In the genomic region with DNA sequence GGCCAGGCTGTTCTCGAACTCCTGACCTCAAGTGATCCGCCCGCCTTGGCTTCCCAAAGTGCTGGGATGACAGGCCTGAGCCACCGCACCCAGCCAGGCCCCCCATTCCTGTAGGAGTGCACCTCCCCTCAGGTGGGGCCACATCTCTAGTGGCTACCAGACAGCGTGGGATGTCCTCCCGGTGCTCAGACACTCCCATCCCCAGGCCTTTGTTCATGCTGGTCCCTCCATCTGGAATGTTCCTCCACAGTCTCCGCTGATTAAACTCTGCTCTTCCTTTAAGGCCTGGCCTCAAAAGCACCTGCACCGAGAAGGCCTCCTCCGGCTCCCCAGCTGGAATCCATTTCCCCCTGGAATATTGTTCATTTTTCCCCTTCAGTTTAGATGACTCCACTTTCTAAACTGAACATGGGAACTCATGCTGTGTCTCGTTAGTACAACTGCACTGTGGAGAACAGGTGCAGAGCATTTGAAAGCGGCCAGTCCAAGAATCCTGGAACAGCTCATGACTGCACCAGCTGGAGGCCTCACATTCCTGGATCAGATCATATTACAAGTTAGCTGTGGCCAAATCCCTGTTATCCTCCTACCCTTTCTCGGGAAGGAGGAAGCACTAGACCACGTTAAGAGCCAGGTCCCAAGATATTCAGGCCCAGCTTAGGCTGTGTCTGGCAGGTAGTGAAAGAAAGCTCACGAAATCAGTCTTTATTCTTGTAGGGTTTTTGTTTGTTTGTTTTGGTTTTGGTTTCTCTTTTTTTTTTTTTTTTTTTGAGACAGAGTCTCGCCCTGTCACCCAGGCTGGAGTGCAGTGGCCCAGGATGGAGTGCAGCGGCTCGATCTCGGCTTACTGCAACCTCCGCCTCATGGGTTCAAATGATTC, we compare ENCODE assay signal across 8 cellular contexts. TPM values are rescaled to one million over a fixed set of nuclear protein-coding genes. Genes with fewer than 3 reads are reported as not detected.
A peak's percentile ranks its signal among the peaks of the same experiment; 100 is the strongest.
DNase-seq lines count a peak whose midpoint lies in the region; ATAC-seq, FAIRE-seq and TF ChIP-seq lines count a peak whose summit lies in the region.

No MANE protein-coding gene starts in this region.

- TF ChIP-seq CTCF in WERI-Rb-1 (IDR thresholded peaks at IDR 0.05; ENCODE audit: low read depth, low read length) (no peak), sigmoid colon (IDR thresholded peaks at IDR 0.05) (no peak)

- no peak for TF ChIP-seq EP300 in sigmoid colon (IDR thresholded peaks at IDR 0.05)

- H3K27me3 ChIP-seq in WERI-Rb-1 (ENCODE audit: insufficient read depth, low read depth, severe bottlenecking), result no peaks in the 10 kb centered on the region
- no peaks in the 10 kb centered on the region for H3K27me3 ChIP-seq in sigmoid colon

- no peak overlapping the region for H3K27ac ChIP-seq in WERI-Rb-1
- peak overlapping the region; percentile 69 to 78 (median 74) for H3K27ac ChIP-seq in sigmoid colon

- H3K9me3 ChIP-seq in WERI-Rb-1 (ENCODE audit: severe bottlenecking), result no peaks in the 10 kb centered on the region
- no peaks in the 10 kb centered on the region for H3K9me3 ChIP-seq in sigmoid colon

- H3K4me3 ChIP-seq in WERI-Rb-1 (ENCODE audit: low read depth, low read length) (peak overlapping the region; percentile 24), sigmoid colon (no peak overlapping the region)

- DNase-seq in ACHN (peak; percentile 60), M059J (ENCODE audit: low read depth) (peak; percentile 84), WERI-Rb-1 (peak; percentile 85), left cardiac atrium (peak; percentile 39), sigmoid colon (peak; percentile 87), GM19239 (ENCODE audit: insufficient read length, low spot score) (no peak)

- WGBS in sigmoid colon, 2 donors, result 63 to 74% methylated on average over 19 of the region's 19 CpGs

- ATAC-seq in left cardiac atrium (peak; percentile 94 to 98), GM21367 (IDR thresholded peaks at IDR 0.05; ENCODE audit: unreplicated experiment) (no peak), HG02571 (IDR thresholded peaks at IDR 0.05; ENCODE audit: unreplicated experiment) (no peak)

- H3K36me3 ChIP-seq in WERI-Rb-1 (no peaks in the 10 kb centered on the region), sigmoid colon (no peaks in the 10 kb centered on the region)

- intact Hi-C loops in left cardiac atrium (cut with DNase I) (no loop called here), sigmoid colon (cut with DNase I) (no loop called here)

- TF ChIP-seq POLR2A in sigmoid colon (IDR thresholded peaks at IDR 0.05), result no peak

- in situ Hi-C loops in ACHN (cut with HindIII; ENCODE audit: low pct_ligation_motif_present, low pct_unique_long_range_greater_than_20kb, low sequenced_read_pairs), result no loop called here

- FAIRE-seq in GM19239 (lab: Jason Lieb, UNC), result no peak

- H3K4me1 ChIP-seq in sigmoid colon, result peaks cover 0 to 13% (median 11%) of the 10 kb centered on the region in 4 donors

RNA-seq across cellular contexts. Expression of gene PRRC2B, which starts 10.8 kb away (rescaled TPM):
- total RNA-seq in M059J (2014; rRNA removed; shearing (Covaris generic)), result 38.2 and 80.5 TPM in 2 replicates
- total RNA-seq in left cardiac atrium, result 100 to 1,000 TPM; 136 to 155 TPM
- 10 to 100 TPM; 62.7 to 98.6 (median 78.9) TPM for total RNA-seq in sigmoid colon
- polyA plus RNA-seq in sigmoid colon, result 10 to 100 TPM; 10.8 to 85.0 (median 13.2) TPM

Comparison
In these comparisons a context has a peak if more than half of its experiments do, and no peak if none do; other contexts are left out.
1. ATAC-seq: peak in left cardiac atrium (2 of 2); none in GM21367 (single experiment) and HG02571 (single experiment).